Comparison of ENCODE assay signal across 27 cellular contexts in genomic region chr20:63566395-63567131, GRCh38. TPM values are rescaled to one million over a fixed set of nuclear protein-coding genes. Genes with fewer than 3 reads are reported as not detected.
DNase-seq lines count a peak whose midpoint lies in the region; ATAC-seq, FAIRE-seq and TF ChIP-seq lines count a peak whose summit lies in the region.
"Had no signal": no experiment of that assay in that cellular context is flagged by ENCODE, and none has a peak within 500 bp of the region (broad histone marks: within the 10 kb centered on the region; RNA-seq: fewer than 3 reads in every experiment).

No MANE protein-coding gene starts in this region.

- intact Hi-C loops in K562 (cut with micrococcal nuclease) = no loop called here
- intact Hi-C loops in natural killer cell (cut with micrococcal nuclease) = loop anchor here (2.0 kb wide), 1 partner anchor 68 kb away; no protein-coding TSS in a partner anchor

- TF ChIP-seq POLR2A in GM12891 (IDR thresholded peaks at IDR 0.05; ENCODE audit: low read depth, low read length) (no peak), K562 (conservative IDR thresholded peaks at IDR 0.05) (no peak)

- CTCF ChIA-PET in K562 (lab: Yijun Ruan, JAX; ENCODE audit: low intra/inter-chr PET ratio) = no interaction called here

- no peaks in the 10 kb centered on the region for H3K36me3 Mint-ChIP-seq in natural killer cell
- H3K36me3 Mint-ChIP-seq: brain had no signal

- no peak overlapping the region for H3K9ac ChIP-seq in K562 (ENCODE audit: insufficient read depth in 1 of 2, low read depth in 2 of 2, low read length in 2 of 2)

- in situ Hi-C loops in K562 (cut with MboI) = no loop called here

- POLR2A ChIA-PET in K562 (lab: Yijun Ruan, JAX) = interaction anchor here (0.6 to 1.9 kb wide), 5 partner anchors 11 to 197 kb away, joined by 3 to 9 read pairs (median 3); partner anchors contain the start of gene PPDPF

- no peak overlapping the region for H3K4me2 ChIP-seq in K562 (ENCODE audit: insufficient read depth, low read length)

- no peaks in the 10 kb centered on the region for H3K27me3 Mint-ChIP-seq in natural killer cell (ENCODE audit: low read depth in 2 of 2)
- H3K27me3 Mint-ChIP-seq: activated CD8-positive, alpha-beta T cell treated with anti-CD3 and anti-CD28 coated beads for 36 hours; brain; naive thymus-derived CD8-positive, alpha-beta T cell had no signal

- no TSS peak for BruUV-seq in K562 (replicated peaks; lab: Mats Ljungman, UMichigan)

- H3K27ac ChIP-seq in 22Rv1 = peak overlapping the region; percentile 35; the same call in 1 of the 2 replicates
- no peak overlapping the region for H3K27ac ChIP-seq in K562 (ENCODE audit: extremely low read depth, low read depth, low read length)
- H3K27ac ChIP-seq: tibial artery had no signal

- no peak for TF ChIP-seq EP300 in K562 (IDR thresholded peaks at IDR 0.05; ENCODE audit: low read length)

- H3K4me1 Mint-ChIP-seq in natural killer cell = peaks cover 20 to 26% of the 10 kb centered on the region in 2 donors
- H3K4me1 Mint-ChIP-seq: brain had no signal

- H3K27ac Mint-ChIP-seq in natural killer cell = peak overlapping the region; percentile 92 to 93
- H3K27ac Mint-ChIP-seq: activated CD8-positive, alpha-beta T cell treated with anti-CD3 and anti-CD28 coated beads for 36 hours; brain; T-helper 1 cell treated with Interleukin-12 subunit alpha and Interleukin-12 subunit beta and Interleukin-4 antibody, amounts not matched to agents 30 μg/mL and 1 μg/mL, for 36 hours had no signal

- WGBS in K562 (ENCODE audit: insufficient coverage, low coverage, missing lambda C conversion rate) = 56% methylated on average over 35 of the region's 46 CpGs

- H3K4me3 ChIP-seq in K562 (no peak overlapping the region), MG63 (no peak overlapping the region)
- H3K4me3 ChIP-seq: tibial artery had no signal

- no peak for TF ChIP-seq CTCF in 22Rv1 (IDR thresholded peaks at IDR 0.05)
- no peak for TF ChIP-seq CTCF in K562 (IDR thresholded peaks at IDR 0.05 in 2 of 3, conservative IDR thresholded peaks at IDR 0.05 in 1 of 3; ENCODE audit: insufficient read depth in 2 of 3, low read depth in 1 of 3, low read length in 3 of 3)
- TF ChIP-seq CTCF in natural killer cell (IDR thresholded peaks at IDR 0.05) = no peak

- TF ChIP-seq RAD21 in K562 (CRISPR knock-in tag; conservative IDR thresholded peaks at IDR 0.05 in 1 of 2, IDR thresholded peaks at IDR 0.05 in 1 of 2) = no peak

- H3K4me1 ChIP-seq in K562 (replicated peaks in 1 of 2; ENCODE audit: control insufficient read depth in 2 of 2, insufficient read depth in 2 of 2, low read length in 2 of 2) = peaks cover 0 to 89% of the 10 kb centered on the region in 2 experiments; a peak in 3 of 5 replicates
- H3K4me1 ChIP-seq: BE2C, tibial artery had no signal

- peaks cover 0 to 24% of the 10 kb centered on the region in 2 experiments; a peak in 2 of 5 replicates for H3K27me3 ChIP-seq in K562 (ENCODE audit: control insufficient read depth in 2 of 2, insufficient read depth in 2 of 2, low read length in 2 of 2)
- H3K27me3 ChIP-seq in MG63 = no peaks in the 10 kb centered on the region
- H3K27me3 ChIP-seq: BE2C, tibial artery had no signal

- no peaks in the 10 kb centered on the region for H3K9me1 ChIP-seq in K562 (ENCODE audit: control insufficient read depth, insufficient read depth, low read length)

- H3K36me3 ChIP-seq in K562 (ENCODE audit: control insufficient read depth, insufficient read depth, low read length) (no peaks in the 10 kb centered on the region), MG63 (peaks cover 66% of the 10 kb centered on the region)
- H3K36me3 ChIP-seq: BE2C had no signal

- no peak overlapping the region for H2AFZ ChIP-seq in K562 (ENCODE audit: low read depth, low read length)

- FAIRE-seq in GM12891 (lab: Jason Lieb, UNC) (peak; percentile 98), K562 (lab: Jason Lieb, UNC) (no peak)
- FAIRE-seq: kidney had no signal

- no peak for DNase-seq in GM12891 (ENCODE audit: insufficient read length, low spot score)
- DNase-seq in K562 (ENCODE audit: extremely low read depth in 1 of 4, low spot score in 3 of 4) = no peak
- DNase-seq in natural killer cell = no peak
- DNase-seq in MG63 = no peak
- no peak for DNase-seq in activated CD4-positive, alpha-beta T cell treated with anti-CD3 and anti-CD28 coated beads, Interleukin-2, amount 50 U/mL, for 1 hour
- no peak for DNase-seq in NCI-H510A treated with DMSO at 0.1 percent for 48 hours (lab: John Stamatoyannopoulos, UW)
- DNase-seq: BE2C, erythroblast, kidney, midbrain, NCI-H1105 treated with DMSO at 0.1 percent for 48 hours, NCI-H2029 treated with DMSO at 0.1 percent for 48 hours, NCI-H2227 treated with DMSO at 0.1 percent for 48 hours, NCI-H774, RPMI8226, tibial artery had no signal

- no peaks in the 10 kb centered on the region for H3K9me3 ChIP-seq in K562 (replicated peaks; ENCODE audit: control insufficient read depth, insufficient read depth, low read depth, low read length)
- no peaks in the 10 kb centered on the region for H3K9me3 ChIP-seq in MG63
- H3K9me3 ChIP-seq: BE2C, tibial artery had no signal

- peak overlapping the region; percentile 88 for H3K4me3 Mint-ChIP-seq in natural killer cell
- H3K4me3 Mint-ChIP-seq: brain had no signal

- H3K9me3 Mint-ChIP-seq in natural killer cell = no peaks in the 10 kb centered on the region
- H3K9me3 Mint-ChIP-seq: activated CD8-positive, alpha-beta T cell treated with anti-CD3 and anti-CD28 coated beads for 36 hours; brain; naive thymus-derived CD8-positive, alpha-beta T cell; T-helper 1 cell treated with Interleukin-12 subunit alpha and Interleukin-12 subunit beta and Interleukin-4 antibody, amounts not matched to agents 30 μg/mL and 1 μg/mL, for 36 hours had no signal

- ATAC-seq in K562 (no peak), natural killer cell (no peak), GM18909 (IDR thresholded peaks at IDR 0.05; ENCODE audit: poor library complexity, unreplicated experiment) (no peak)

- H4K20me1 ChIP-seq in K562 (replicated peaks; ENCODE audit: control insufficient read depth, insufficient read depth, low read length) = no peaks in the 10 kb centered on the region

- no peaks in the 10 kb centered on the region for H3K79me2 ChIP-seq in K562 (ENCODE audit: control insufficient read depth, insufficient read depth, low read length)

RNA-seq across cellular contexts. Expression of gene HELZ2, which starts 7.5 kb away (rescaled TPM):
- polyA plus RNA-seq in GM12891 (2012; ENCODE audit: low read depth, missing spikeins) = 12.6 TPM
- total RNA-seq in K562 (2011; cell fraction: chromatin; rRNA removed; ENCODE audit: low replicate concordance) = 12.0 and 57.7 TPM in 2 replicates
- 46.8 and 60.9 TPM in 2 replicates for total RNA-seq in K562 (2011; cell fraction: nucleolus; rRNA removed)
- 17.9 and 18.1 TPM in 2 replicates for total RNA-seq in K562 (2011; cell fraction: nucleoplasm; rRNA removed)
- total RNA-seq in K562 (2014; rRNA removed) (5.0 and 5.9 TPM in 2 replicates), K562 (2014; rRNA removed; fragmentation: Illumina TruSeq; extraction: Trizol) (0.26 and 0.69 TPM in 2 replicates), K562 (2015; rRNA removed; fragmentation: Illumina TruSeq; extraction: Trizol) (2.4 and 3.5 TPM in 2 replicates), K562 (2021) (7.8 and 9.1 TPM in 2 replicates), natural killer cell (10 to 100 TPM; 85.2 to 90.7 (median 89.4) TPM)
- polyA plus RNA-seq in K562 (2011; rRNA removed) (3.3 and 3.5 TPM in 2 replicates), K562 (2014; fragmentation: Illumina TruSeq; extraction: Trizol) (2.3 and 3.5 TPM in 2 replicates), K562 (2014; fragmentation: Nextera tagmentation; extraction: Ambion mirVana) (under 1 TPM in 1 of 2 experiments, not detected in 1; 0.03 TPM), K562 (2014; rRNA removed) (2.8 and 5.0 TPM in 2 replicates)
- 1.7 and 5.6 TPM in 2 replicates for polyA plus RNA-seq in K562 (2011; cell fraction: cytosol; rRNA removed)
- polyA plus RNA-seq in K562 (2011; cell fraction: nucleus; rRNA removed) = 8.9 and 19.2 TPM in 2 replicates
- 4.9 and 15.0 TPM in 2 replicates for polyA plus RNA-seq in K562 (2012)
- polyA minus RNA-seq in K562 (2011; rRNA and poly(A)+ RNA removed) = 2.3 and 6.2 TPM in 2 replicates
- 7.4 and 13.1 TPM in 2 replicates for polyA minus RNA-seq in K562 (2011; cell fraction: cytosol; rRNA and poly(A)+ RNA removed)
- 15.1 and 18.3 TPM in 2 replicates for polyA minus RNA-seq in K562 (2011; cell fraction: nucleus; rRNA and poly(A)+ RNA removed)
- 26.4 and 34.4 TPM in 2 replicates for total RNA-seq in MG63 (2014; rRNA removed; shearing (Covaris generic); ENCODE audit: low replicate concordance)

RNA-seq across cellular contexts. Expression of gene FNDC11, which starts 12.6 kb away (rescaled TPM):
- polyA plus RNA-seq in GM12891 (2012; ENCODE audit: low read depth, missing spikeins) = 0.72 TPM
- total RNA-seq in K562 (2011; cell fraction: chromatin; rRNA removed; ENCODE audit: low replicate concordance) = 1.1 and 6.2 TPM in 2 replicates
- 5.0 and 5.5 TPM in 2 replicates for total RNA-seq in K562 (2011; cell fraction: nucleolus; rRNA removed)
- 1.8 and 2.2 TPM in 2 replicates for total RNA-seq in K562 (2011; cell fraction: nucleoplasm; rRNA removed)
- total RNA-seq in K562 (2014; rRNA removed) = 0.64 and 0.65 TPM in 2 replicates
- 0.06 TPM in 1 of 2 replicates, not detected in the other for total RNA-seq in K562 (2014; rRNA removed; fragmentation: Illumina TruSeq; extraction: Trizol)
- total RNA-seq in K562 (2015; rRNA removed; fragmentation: Illumina TruSeq; extraction: Trizol) = 0.14 and 0.23 TPM in 2 replicates
- total RNA-seq in K562 (2021) = 0.74 and 0.89 TPM in 2 replicates
- polyA plus RNA-seq in K562 (2011; rRNA removed) = 1.2 TPM in 2 replicates
- 1.9 and 6.4 TPM in 2 replicates for polyA plus RNA-seq in K562 (2011; cell fraction: cytosol; rRNA removed)
- 5.8 and 19.1 TPM in 2 replicates for polyA plus RNA-seq in K562 (2011; cell fraction: nucleus; rRNA removed)
- polyA plus RNA-seq in K562 (2012) = 0.94 and 1.1 TPM in 2 replicates
- 0.15 and 0.39 TPM in 2 replicates for polyA plus RNA-seq in K562 (2014; fragmentation: Illumina TruSeq; extraction: Trizol)
- polyA plus RNA-seq in K562 (2014; fragmentation: Nextera tagmentation; extraction: Ambion mirVana) = under 1 TPM in 1 of 2 experiments, not detected in 1; 0.08 TPM
- polyA plus RNA-seq in K562 (2014; rRNA removed) = 1.2 and 2.3 TPM in 2 replicates
- 0.45 and 0.56 TPM in 2 replicates for polyA minus RNA-seq in K562 (2011; rRNA and poly(A)+ RNA removed)
- polyA minus RNA-seq in K562 (2011; cell fraction: cytosol; rRNA and poly(A)+ RNA removed) = 0.46 and 1.3 TPM in 2 replicates
- 1.6 and 3.9 TPM in 2 replicates for polyA minus RNA-seq in K562 (2011; cell fraction: nucleus; rRNA and poly(A)+ RNA removed)
- under 1 TPM; 0.19 to 0.75 (median 0.25) TPM for total RNA-seq in natural killer cell
- total RNA-seq in MG63 (2014; rRNA removed; shearing (Covaris generic); ENCODE audit: low replicate concordance) = not detected in 2 replicates
- total RNA-seq: H4, M059J had no signal

RNA-seq across cellular contexts. Expression of gene SRMS, which starts 19.0 kb away (rescaled TPM):
- polyA plus RNA-seq in GM12891 (2012; ENCODE audit: low read depth, missing spikeins) = not detected
- total RNA-seq in K562 (2011; cell fraction: chromatin; rRNA removed; ENCODE audit: low replicate concordance) = not detected in 2 replicates
- total RNA-seq in K562 (2011; cell fraction: nucleolus; rRNA removed) = 0.17 TPM in 1 of 2 replicates, not detected in the other
- not detected in 2 replicates for total RNA-seq in K562 (2011; cell fraction: nucleoplasm; rRNA removed)
- total RNA-seq in K562 (2014; rRNA removed) = not detected in 2 replicates
- not detected in 2 replicates for total RNA-seq in K562 (2014; rRNA removed; fragmentation: Illumina TruSeq; extraction: Trizol)
- total RNA-seq in K562 (2015; rRNA removed; fragmentation: Illumina TruSeq; extraction: Trizol) = not detected in 2 replicates
- not detected in 2 replicates for total RNA-seq in K562 (2021)
- polyA plus RNA-seq in K562 (2011; rRNA removed) = 0.04 and 0.07 TPM in 2 replicates
- 0.03 and 0.07 TPM in 2 replicates for polyA plus RNA-seq in K562 (2011; cell fraction: cytosol; rRNA removed)
- polyA plus RNA-seq in K562 (2011; cell fraction: nucleus; rRNA removed) = 0.13 and 0.21 TPM in 2 replicates
- 0.05 TPM in 1 of 2 replicates, not detected in the other for polyA plus RNA-seq in K562 (2012)
- not detected in 2 replicates for polyA plus RNA-seq in K562 (2014; fragmentation: Illumina TruSeq; extraction: Trizol)
- not detected for polyA plus RNA-seq in K562 (2014; fragmentation: Nextera tagmentation; extraction: Ambion mirVana)
- polyA plus RNA-seq in K562 (2014; rRNA removed) = not detected in 2 replicates
- polyA minus RNA-seq in K562 (2011; rRNA and poly(A)+ RNA removed) = not detected in 2 replicates
- polyA minus RNA-seq in K562 (2011; cell fraction: cytosol; rRNA and poly(A)+ RNA removed) = not detected in 2 replicates
- polyA minus RNA-seq in K562 (2011; cell fraction: nucleus; rRNA and poly(A)+ RNA removed) = not detected in 2 replicates
- under 1 TPM in 2 of 3 donors, not detected in 1; 0.16 to 0.23 TPM for total RNA-seq in natural killer cell
- not detected in 2 replicates for total RNA-seq in MG63 (2014; rRNA removed; shearing (Covaris generic); ENCODE audit: low replicate concordance)
- total RNA-seq: activated CD8-positive, alpha-beta T cell treated with anti-CD3 and anti-CD28 coated beads for 36 hours; H4; liver; M059J; naive thymus-derived CD8-positive, alpha-beta T cell; osteocyte; renal cortical epithelial cell had no signal
- polyA plus RNA-seq: liver; naive thymus-derived CD8-positive, alpha-beta T cell had no signal

RNA-seq across cellular contexts. Expression of gene PTK6, which starts 29.4 kb away (rescaled TPM):
- polyA plus RNA-seq in GM12891 (2012; ENCODE audit: low read depth, missing spikeins) = 0.19 TPM
- not detected in 2 replicates for total RNA-seq in K562 (2011; cell fraction: chromatin; rRNA removed; ENCODE audit: low replicate concordance)
- total RNA-seq in K562 (2011; cell fraction: nucleolus; rRNA removed) = not detected in 2 replicates
- total RNA-seq in K562 (2011; cell fraction: nucleoplasm; rRNA removed) = not detected in 2 replicates
- not detected in 2 replicates for total RNA-seq in K562 (2014; rRNA removed)
- not detected in 2 replicates for total RNA-seq in K562 (2014; rRNA removed; fragmentation: Illumina TruSeq; extraction: Trizol)
- total RNA-seq in K562 (2015; rRNA removed; fragmentation: Illumina TruSeq; extraction: Trizol) = not detected in 2 replicates
- not detected in 2 replicates for total RNA-seq in K562 (2021)
- not detected in 2 replicates for polyA plus RNA-seq in K562 (2011; rRNA removed)
- polyA plus RNA-seq in K562 (2011; cell fraction: cytosol; rRNA removed) = 0.03 TPM in 1 of 2 replicates, not detected in the other
- not detected in 2 replicates for polyA plus RNA-seq in K562 (2011; cell fraction: nucleus; rRNA removed)
- polyA plus RNA-seq in K562 (2012) = 0.11 TPM in 1 of 2 replicates, not detected in the other
- not detected in 2 replicates for polyA plus RNA-seq in K562 (2014; fragmentation: Illumina TruSeq; extraction: Trizol)
- not detected for polyA plus RNA-seq in K562 (2014; fragmentation: Nextera tagmentation; extraction: Ambion mirVana)
- 0.07 TPM in 1 of 2 replicates, not detected in the other for polyA plus RNA-seq in K562 (2014; rRNA removed)
- polyA minus RNA-seq in K562 (2011; rRNA and poly(A)+ RNA removed) = not detected in 2 replicates
- polyA minus RNA-seq in K562 (2011; cell fraction: cytosol; rRNA and poly(A)+ RNA removed) = not detected in 2 replicates
- not detected in 2 replicates for polyA minus RNA-seq in K562 (2011; cell fraction: nucleus; rRNA and poly(A)+ RNA removed)
- total RNA-seq in natural killer cell = under 1 TPM in 2 of 3 donors, not detected in 1; 0.16 to 0.48 TPM
- 0.23 and 8.0 TPM in 2 replicates for total RNA-seq in MG63 (2014; rRNA removed; shearing (Covaris generic); ENCODE audit: low replicate concordance)
- total RNA-seq: H4, M059J had no signal

RNA-seq across cellular contexts. Expression of gene PPDPF, which starts 46.0 kb away (rescaled TPM):
- 60.0 TPM for polyA plus RNA-seq in GM12891 (2012; ENCODE audit: low read depth, missing spikeins)
- total RNA-seq in K562 (2011; cell fraction: chromatin; rRNA removed; ENCODE audit: low replicate concordance) = 8.8 and 25.0 TPM in 2 replicates
- 34.9 and 37.0 TPM in 2 replicates for total RNA-seq in K562 (2011; cell fraction: nucleolus; rRNA removed)
- 25.6 and 28.6 TPM in 2 replicates for total RNA-seq in K562 (2011; cell fraction: nucleoplasm; rRNA removed)
- total RNA-seq in K562 (2014; rRNA removed) = 73.9 and 86.1 TPM in 2 replicates
- total RNA-seq in K562 (2014; rRNA removed; fragmentation: Illumina TruSeq; extraction: Trizol) = 2.3 and 4.5 TPM in 2 replicates
- total RNA-seq in K562 (2015; rRNA removed; fragmentation: Illumina TruSeq; extraction: Trizol) = 10.5 and 16.6 TPM in 2 replicates
- total RNA-seq in K562 (2021) = 220 and 233 TPM in 2 replicates
- polyA plus RNA-seq in K562 (2011; rRNA removed) = 4.5 and 9.8 TPM in 2 replicates
- polyA plus RNA-seq in K562 (2011; cell fraction: cytosol; rRNA removed) = 17.2 and 51.6 TPM in 2 replicates
- polyA plus RNA-seq in K562 (2011; cell fraction: nucleus; rRNA removed) = 34.4 and 40.3 TPM in 2 replicates
- 125 and 320 TPM in 2 replicates for polyA plus RNA-seq in K562 (2012)
- 11.2 and 59.1 TPM in 2 replicates for polyA plus RNA-seq in K562 (2014; fragmentation: Illumina TruSeq; extraction: Trizol)
- polyA plus RNA-seq in K562 (2014; fragmentation: Nextera tagmentation; extraction: Ambion mirVana) = under 1 TPM; 0.77 to 0.85 TPM
- polyA plus RNA-seq in K562 (2014; rRNA removed) = 98.3 and 99.6 TPM in 2 replicates
- polyA minus RNA-seq in K562 (2011; rRNA and poly(A)+ RNA removed) = 0.95 and 2.2 TPM in 2 replicates
- polyA minus RNA-seq in K562 (2011; cell fraction: cytosol; rRNA and poly(A)+ RNA removed) = 82.0 and 193 TPM in 2 replicates
- 25.2 and 33.4 TPM in 2 replicates for polyA minus RNA-seq in K562 (2011; cell fraction: nucleus; rRNA and poly(A)+ RNA removed)
- 100 to 1,000 TPM in 2 of 3 donors, 10 to 100 TPM in 1; 95.5 to 197 (median 159) TPM for total RNA-seq in natural killer cell
- total RNA-seq in MG63 (2014; rRNA removed; shearing (Covaris generic); ENCODE audit: low replicate concordance) = 21.4 and 40.1 TPM in 2 replicates
